ENCODE assay signal across 8 cellular contexts in the genomic region with DNA sequence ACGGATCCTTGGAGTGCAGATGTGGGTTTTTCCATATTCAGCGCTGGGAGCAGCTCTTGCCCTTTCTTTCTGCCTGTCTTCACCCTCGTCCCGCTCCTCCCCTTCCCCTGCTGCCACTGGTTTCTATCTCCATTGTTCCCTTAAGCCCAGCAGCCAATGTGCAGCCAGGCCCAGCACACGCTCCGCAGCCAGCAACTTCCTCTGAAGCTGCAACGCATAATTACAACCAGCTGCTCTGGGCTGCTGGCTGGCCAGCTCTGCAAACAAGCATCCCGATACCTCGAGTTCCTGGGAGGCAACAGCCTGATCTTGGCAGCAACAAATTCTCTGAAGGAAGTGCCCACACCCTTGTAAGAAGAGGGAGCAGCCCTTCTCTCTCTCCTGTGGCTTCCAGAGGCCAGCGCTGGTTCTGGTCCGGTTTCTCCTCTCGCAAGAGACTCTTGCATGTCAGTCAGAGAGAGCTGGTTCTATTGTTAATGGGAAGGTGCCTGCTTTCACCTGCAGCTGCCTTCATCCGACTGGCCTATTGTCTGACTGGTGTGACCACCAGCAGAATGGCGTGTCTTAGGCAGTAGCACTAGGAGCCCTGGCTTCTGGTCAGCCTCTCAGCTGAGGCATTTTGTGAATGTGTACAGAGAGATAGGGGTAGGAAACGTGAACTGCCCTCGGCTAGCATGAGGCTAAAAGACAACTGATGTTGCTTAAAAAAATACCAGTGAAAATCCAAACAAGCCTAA.
A peak's percentile ranks its signal among the peaks of the same experiment; 100 is the strongest.
DNase-seq lines count a peak whose midpoint lies in the region; ATAC-seq and TF ChIP-seq lines count a peak whose summit lies in the region.

No MANE protein-coding gene starts in this region.

- peaks cover 22 to 38% of the 10 kb centered on the region in 2 donors for H3K4me1 ChIP-seq in thoracic aorta (ENCODE audit: control insufficient read depth in 1 of 2, low read depth in 2 of 2)

- intact Hi-C loops in lower leg skin (cut with DNase I; ENCODE audit: low total_unique reads), result no loop called here

- no peaks in the 10 kb centered on the region for H3K36me3 ChIP-seq in thoracic aorta

- peak; percentile 61 to 85 for DNase-seq in HL-60 (ENCODE audit: low read depth in 1 of 2, low spot score in 1 of 2)
- DNase-seq in NCI-H82 (lab: John Stamatoyannopoulos, UW), result peak; percentile 90
- DNase-seq in dedifferentiated amniotic fluid mesenchymal stem cell (ENCODE audit: extremely low spot score), result peak; percentile 92
- peak; percentile 73 to 94 for DNase-seq in lower leg skin (ENCODE audit: low spot score in 2 of 2)
- DNase-seq in thoracic aorta (ENCODE audit: low spot score), result peak; percentile 7

- no peak overlapping the region for H3K4me3 ChIP-seq in HL-60 (replicated peaks; ENCODE audit: insufficient read depth, low read length)
- no peak overlapping the region for H3K4me3 ChIP-seq in lower leg skin (ENCODE audit: low read depth, poor library complexity, severe bottlenecking)
- peak overlapping the region; percentile 49 for H3K4me3 ChIP-seq in thoracic aorta

- H3K27ac ChIP-seq in HL-60 (replicated peaks) (peak overlapping the region; percentile 53), thoracic aorta (peak overlapping the region; percentile 64 to 78)

- no peak for ATAC-seq in thoracic aorta (ENCODE audit: insufficient number of reproducible peaks, low FRiP score, low read depth)
- ATAC-seq in HG02623 (IDR thresholded peaks at IDR 0.05; ENCODE audit: unreplicated experiment), result no peak
- no peak for ATAC-seq in HG03460 (IDR thresholded peaks at IDR 0.05; ENCODE audit: unreplicated experiment)
- ATAC-seq in GM21786 (IDR thresholded peaks at IDR 0.05; ENCODE audit: unreplicated experiment), result no peak

- 12 to 13% methylated on average over 16 of the region's 16 CpGs for WGBS in lower leg skin, 2 donors

- H3K27me3 ChIP-seq in HL-60 (ENCODE audit: insufficient read depth, poor library complexity, severe bottlenecking) (no peaks in the 10 kb centered on the region), thoracic aorta (replicated peaks; ENCODE audit: insufficient read depth) (no peaks in the 10 kb centered on the region)

- no peak for TF ChIP-seq CTCF in HL-60 (IDR thresholded peaks at IDR 0.05; ENCODE audit: insufficient read depth, low read length)
- TF ChIP-seq CTCF in lower leg skin (IDR thresholded peaks at IDR 0.05), result no peak
- TF ChIP-seq CTCF in thoracic aorta (IDR thresholded peaks at IDR 0.05), result no peak

- no peak for TF ChIP-seq POLR2A in lower leg skin (IDR thresholded peaks at IDR 0.05)

- H3K9me3 ChIP-seq in thoracic aorta, result no peaks in the 10 kb centered on the region

Comparison
In these comparisons a context has a peak if more than half of its experiments do, and no peak if none do; other contexts are left out.
1. DNase-seq: peak in every context shown above with its lines; median percentile 92 in dedifferentiated amniotic fluid mesenchymal stem cell; 90 in NCI-H82; 84 in lower leg skin; 73 in HL-60; 7 in thoracic aorta.